ENCODE assay signal across 15 cellular contexts in the genomic region with DNA sequence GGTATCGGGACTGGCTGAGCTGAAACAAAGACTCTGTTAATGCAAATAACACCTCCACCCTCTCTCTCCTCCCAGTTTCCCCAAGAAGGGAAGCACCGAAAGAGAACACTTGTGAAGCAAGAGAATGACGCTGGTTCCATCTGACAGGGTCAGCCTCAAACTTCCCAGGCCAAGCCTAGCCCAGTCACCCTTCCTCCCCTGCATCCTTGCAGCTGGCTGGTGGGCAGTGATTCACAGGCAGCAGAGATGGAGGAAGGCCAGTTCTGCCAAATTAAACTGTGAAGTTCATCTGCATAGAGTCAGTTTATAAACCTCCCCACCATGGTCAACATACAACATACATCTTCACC. TPM values are rescaled to one million over a fixed set of nuclear protein-coding genes. Genes with fewer than 3 reads are reported as not detected.
A peak's percentile ranks its signal among the peaks of the same experiment; 100 is the strongest.
DNase-seq lines count a peak whose midpoint lies in the region; ATAC-seq, FAIRE-seq and TF ChIP-seq lines count a peak whose summit lies in the region.
"Had no signal": no experiment of that assay in that cellular context is flagged by ENCODE, and none has a peak within 500 bp of the region (broad histone marks: within the 10 kb centered on the region; RNA-seq: fewer than 3 reads in every experiment).

No MANE protein-coding gene starts in this region.

- intact Hi-C loops in IMR-90 (cut with micrococcal nuclease) = no loop called here
- intact Hi-C loops in right cardiac atrium (cut with DNase I) = no loop called here
- intact Hi-C loops in posterior vena cava (cut with DNase I) = no loop called here

- H3K23ac ChIP-seq in IMR-90 (ENCODE audit: low read depth, low read length) (no peak overlapping the region), H1 (ENCODE audit: insufficient read length) (no peak overlapping the region)

- DNase-seq in IMR-90 (no peak), H1 (ENCODE audit: low read depth in 1 of 2, low spot score in 2 of 2) (no peak), right cardiac atrium (peak; percentile 58 to 75 (median 71)), retina (peak; percentile 46), cortex of kidney (lab: John Stamatoyannopoulos, UW) (no peak), posterior vena cava (ENCODE audit: low spot score) (no peak)
- DNase-seq: activated CD8-positive, alpha-beta memory T cell treated with anti-CD3 and anti-CD28 coated beads, Interleukin-2, amount 10 ng/mL, durations not matched to agents 7 days and 5 days; DMS 273 treated with DMSO at 0.1 percent for 48 hours; GOT3; naive thymus-derived CD8-positive, alpha-beta T cell; RPMI8226; T-helper 1 cell had no signal

- WGBS in IMR-90 (ENCODE audit: extremely low coverage in 2 of 2, insufficient read length in 1 of 2), 2 experiments = no CpG with 5 or more reads among the region's 3 CpGs
- 51% methylated on average over 3 of the region's 3 CpGs; no CpG with 5 or more reads in 1 of the 2 experiments for WGBS in H1 (ENCODE audit: extremely low coverage in 1 of 2, insufficient coverage in 1 of 2, insufficient read length in 1 of 2, insufficient replicate concordance in 2 of 2, low coverage in 1 of 2, low lambda C conversion rate in 2 of 2, missing lambda C conversion rate in 1 of 2), 2 experiments
- 45% methylated on average over 3 of the region's 3 CpGs for WGBS in right cardiac atrium

- no peak overlapping the region for H3K18ac ChIP-seq in IMR-90 (ENCODE audit: low read depth, low read length)
- no peak overlapping the region for H3K18ac ChIP-seq in H1 (ENCODE audit: extremely low read depth, low read length)

- no peak for TF ChIP-seq EP300 in H1 (IDR thresholded peaks at IDR 0.05; ENCODE audit: borderline replicate concordance in 1 of 2, low read depth in 2 of 2, low read length in 2 of 2)

- H3K4me2 ChIP-seq in IMR-90 (ENCODE audit: low read depth, low read length) (no peak overlapping the region), H1 (ENCODE audit: insufficient read depth in 1 of 2, low read depth in 2 of 2, low read length in 2 of 2) (0 out of 4 replicates have a peak overlapping the region, but pooled peaks of 1 of the 2 experiments have one; percentile 15)

- dilution Hi-C loops in IMR-90 (cut with HindIII; ENCODE audit: low sequenced_read_pairs, unreplicated experiment) = no loop called here

- no peak overlapping the region for H4K91ac ChIP-seq in IMR-90 (ENCODE audit: insufficient read depth, low read depth, low read length)
- H4K91ac ChIP-seq in H1 (replicated peaks; ENCODE audit: insufficient read length, low read length) = no peak overlapping the region

- TF ChIP-seq CTCF in IMR-90 (conservative IDR thresholded peaks at IDR 0.05; ENCODE audit: low read depth, low read length) = no peak
- TF ChIP-seq CTCF in H1 (IDR thresholded peaks at IDR 0.05; ENCODE audit: control extremely low read depth in 1 of 3, insufficient read depth in 1 of 3, low read depth in 1 of 3, low read length in 3 of 3) = no peak

- H4K20me1 ChIP-seq in IMR-90 (ENCODE audit: insufficient read depth, low read length) (no peaks in the 10 kb centered on the region), H1 (replicated peaks in 1 of 2; ENCODE audit: control insufficient read depth in 1 of 2, insufficient read depth in 2 of 2, low read length in 2 of 2) (no peaks in the 10 kb centered on the region)

- H2BK15ac ChIP-seq in IMR-90 (ENCODE audit: low read depth, low read length) = no peak overlapping the region
- H2BK15ac ChIP-seq in H1 (ENCODE audit: low read length) = no peak overlapping the region

- H3K23me2 ChIP-seq in H1 (ENCODE audit: low read depth, low read length) = no peaks in the 10 kb centered on the region

- TF ChIP-seq POLR2A in IMR-90 (IDR thresholded peaks at IDR 0.05; ENCODE audit: low read depth, low read length) (no peak), H1 (IDR thresholded peaks at IDR 0.05; ENCODE audit: control extremely low read depth in 1 of 2, low read depth in 2 of 2, low read length in 2 of 2) (no peak)

- H3K4me3 ChIP-seq in IMR-90 (ENCODE audit: insufficient read depth, low read depth, low read length) (no peak overlapping the region), H1 (ENCODE audit: extremely low read depth in 1 of 4, insufficient read depth in 2 of 4, low read depth in 3 of 4, low read length in 4 of 4) (no peak overlapping the region), right cardiac atrium (ENCODE audit: low read length) (no peak overlapping the region)

- no peaks in the 10 kb centered on the region for H3K36me3 ChIP-seq in IMR-90 (ENCODE audit: control insufficient read depth, insufficient read depth, low read length)
- no peaks in the 10 kb centered on the region for H3K36me3 ChIP-seq in H1 (ENCODE audit: control insufficient read depth in 2 of 4, insufficient read depth in 4 of 4, low read length in 3 of 4)

- no peaks in the 10 kb centered on the region for H3K9me3 ChIP-seq in IMR-90 (ENCODE audit: control insufficient read depth, insufficient read depth, low read length)
- H3K9me3 ChIP-seq in H1 (ENCODE audit: insufficient read depth in 2 of 2, low read depth in 1 of 2, low read length in 1 of 2) = no peaks in the 10 kb centered on the region
- no peaks in the 10 kb centered on the region for H3K9me3 ChIP-seq in right cardiac atrium (ENCODE audit: control insufficient read depth, low read length)

- H3K4me1 ChIP-seq in IMR-90 (ENCODE audit: control insufficient read depth, insufficient read depth, low read length) (no peaks in the 10 kb centered on the region), H1 (replicated peaks in 1 of 4; ENCODE audit: control insufficient read depth in 3 of 4, insufficient read depth in 4 of 4, low read length in 3 of 4) (peaks cover 0 to 22% (median 9%) of the 10 kb centered on the region in 4 experiments; a peak in 5 of 7 replicates), right cardiac atrium (ENCODE audit: control insufficient read depth, insufficient read depth, low read length) (peaks cover 3% of the 10 kb centered on the region)

- ATAC-seq in IMR-90 (ENCODE audit: low read depth) (no peak), right cardiac atrium (peak; percentile 69 to 88), GM19463 (IDR thresholded peaks at IDR 0.05; ENCODE audit: unreplicated experiment) (no peak), HG03354 (IDR thresholded peaks at IDR 0.05; ENCODE audit: poor library complexity, severe bottlenecking, unreplicated experiment) (no peak)
- ATAC-seq: activated CD8-positive, alpha-beta memory T cell treated with anti-CD3 and anti-CD28 coated beads, Interleukin-2, amount 10 ng/mL, durations not matched to agents 7 days and 5 days; naive thymus-derived CD8-positive, alpha-beta T cell; stimulated activated effector memory CD8-positive, alpha-beta T cell treated with anti-CD3 and anti-CD28 coated beads, Interleukin-12 subunit alpha, Interleukin-12 subunit beta, amount 100 ng/mL, for 72 hours had no signal

- no peak overlapping the region for H3K4ac ChIP-seq in IMR-90 (ENCODE audit: low read depth, low read length)
- no peak overlapping the region for H3K4ac ChIP-seq in H1 (replicated peaks; ENCODE audit: insufficient read length, low read depth, low read length)

- no peaks in the 10 kb centered on the region for H3K79me2 ChIP-seq in H1 (ENCODE audit: control insufficient read depth in 1 of 2, insufficient read depth in 2 of 2, low read length in 2 of 2)

- H3K56ac ChIP-seq in IMR-90 (ENCODE audit: extremely low read depth, insufficient read depth, low read length) (no peak overlapping the region), H1 (replicated peaks; ENCODE audit: insufficient read length, low read depth, low read length) (no peak overlapping the region)

- H2AK9ac ChIP-seq in IMR-90 (replicated peaks; ENCODE audit: low read depth, low read length, poor library complexity) = no peak overlapping the region

- no peak overlapping the region for H2BK12ac ChIP-seq in H1 (ENCODE audit: low read depth, low read length)

- H4K8ac ChIP-seq in IMR-90 (ENCODE audit: low read depth in 2 of 2, low read length in 2 of 2) = no peak overlapping the region
- H4K8ac ChIP-seq in H1 (ENCODE audit: extremely low read depth, insufficient read depth, low read length) = no peak overlapping the region

- H3K27ac ChIP-seq in IMR-90 (ENCODE audit: insufficient read depth, low read length) = no peak overlapping the region
- no peak overlapping the region for H3K27ac ChIP-seq in H1 (ENCODE audit: low read depth, low read length)
- H3K27ac ChIP-seq in right cardiac atrium (ENCODE audit: low read length) = no peak overlapping the region

- POLR2A ChIA-PET in IMR-90 (lab: Charles Lee; ENCODE audit: unreplicated experiment) = no interaction called here
- POLR2A ChIA-PET in H1 (lab: Charles Lee; ENCODE audit: partially characterized antibody) = interaction anchor here (1.8 kb wide), 1 partner anchor 17 kb away, joined by 7 read pairs; a partner anchor contains a TSS

- H3K9me1 ChIP-seq in IMR-90 (ENCODE audit: insufficient read depth, low read length) = no peaks in the 10 kb centered on the region

- BruUV-seq in IMR-90 (replicated peaks; lab: Mats Ljungman, UMichigan) = no TSS peak

- in situ Hi-C loops in IMR-90 (cut with MboI; ENCODE audit: low sequenced_read_pairs) = no loop called here

- no peak for FAIRE-seq in H1 (lab: Jason Lieb, UNC)

- H2BK20ac ChIP-seq in IMR-90 (ENCODE audit: low read depth, low read length) (no peak overlapping the region), H1 (ENCODE audit: low read length) (no peak overlapping the region)

- no peak overlapping the region for H2AK5ac ChIP-seq in IMR-90 (ENCODE audit: low read depth, low read length)
- H2AK5ac ChIP-seq in H1 (ENCODE audit: low read depth, low read length) = no peak overlapping the region

- no peak for TF ChIP-seq RAD21 in IMR-90 (IDR thresholded peaks at IDR 0.05; ENCODE audit: low read length)
- no peak for TF ChIP-seq RAD21 in H1 (IDR thresholded peaks at IDR 0.05 in 1 of 2, conservative IDR thresholded peaks at IDR 0.05 in 1 of 2; ENCODE audit: low read depth in 2 of 2, low read length in 2 of 2)

- CTCF ChIA-PET in IMR-90 (lab: Yijun Ruan, JAX) (no interaction called here), H1 (lab: Charles Lee; ENCODE audit: partially characterized antibody) (interaction anchor here (1.0 to 1.3 kb wide), 6 partner anchors 17 to 254 kb away, joined by 3 to 4 read pairs (median 3); no protein-coding TSS in a partner anchor)

- no peak overlapping the region for H2BK120ac ChIP-seq in IMR-90 (ENCODE audit: low read depth, low read length)
- no peak overlapping the region for H2BK120ac ChIP-seq in H1 (replicated peaks; ENCODE audit: low read depth, low read length)

- H3K14ac ChIP-seq in IMR-90 (replicated peaks; ENCODE audit: low read depth, low read length) (no peak overlapping the region), H1 (ENCODE audit: insufficient read length) (no peak overlapping the region)

- H3K79me1 ChIP-seq in IMR-90 (ENCODE audit: low read depth in 1 of 2, low read length in 2 of 2) (no peaks in the 10 kb centered on the region), H1 (ENCODE audit: low read depth, low read length) (no peaks in the 10 kb centered on the region)

- no peak overlapping the region for H4K5ac ChIP-seq in IMR-90 (ENCODE audit: low read depth, low read length)
- no peak overlapping the region for H4K5ac ChIP-seq in H1 (ENCODE audit: insufficient read length, low read depth, low read length)

- no peak overlapping the region for H3K9ac ChIP-seq in IMR-90 (ENCODE audit: low read depth, low read length)
- no peak overlapping the region for H3K9ac ChIP-seq in H1 (replicated peaks in 1 of 4; ENCODE audit: extremely low read depth in 1 of 4, low read depth in 3 of 4, low read length in 3 of 4)

- H2BK5ac ChIP-seq in IMR-90 (ENCODE audit: low read depth, low read length, poor library complexity, severe bottlenecking) (no peak overlapping the region), H1 (ENCODE audit: low read depth, low read length) (no peak overlapping the region)

- H3K27me3 ChIP-seq in IMR-90 (ENCODE audit: control insufficient read depth, insufficient read depth, low read length) (peaks cover 20% of the 10 kb centered on the region), H1 (replicated peaks in 1 of 4; ENCODE audit: control insufficient read depth in 3 of 4, extremely low read depth in 1 of 4, insufficient read depth in 3 of 4, low read length in 3 of 4) (no peaks in the 10 kb centered on the region), right cardiac atrium (ENCODE audit: control insufficient read depth, insufficient read depth) (no peaks in the 10 kb centered on the region)

- H2AFZ ChIP-seq in IMR-90 (replicated peaks; ENCODE audit: low read length, poor library complexity) (peak overlapping the region; percentile 33), H1 (ENCODE audit: low read length) (peak overlapping the region; percentile 69)

RNA-seq across cellular contexts. Expression of a gene that starts 2.8 kb away (rescaled TPM):
- total RNA-seq in IMR-90 (2012; rRNA removed) (not detected in 2 replicates), right cardiac atrium (1 to 10 TPM in 1 of 4 donors, not detected in 3; 1.1 TPM), posterior vena cava (not detected)
- polyA plus RNA-seq in IMR-90 (2012; rRNA removed) (not detected in 2 replicates), H1 (2011; rRNA removed) (not detected in 2 replicates), right cardiac atrium (not detected)
- polyA plus RNA-seq in IMR-90 (2012; cell fraction: cytosol; rRNA removed) = not detected in 2 replicates
- polyA plus RNA-seq in IMR-90 (2012; cell fraction: nucleus; rRNA removed; ENCODE audit: low replicate concordance) = not detected in 2 replicates
- not detected in 2 replicates for total RNA-seq in H1 (2021; fragmentation: NEBNext Ultra II Directional; extraction: Animal tissue kit (Norgen Biotek cat#: 25700))
- not detected for polyA plus RNA-seq in H1 (2011; cell fraction: cytosol; rRNA removed)
- polyA plus RNA-seq in H1 (2011; cell fraction: nucleus; rRNA removed) = not detected
- not detected in 4 replicates for polyA plus RNA-seq in H1 (2012, experiment 1 of 2)
- polyA plus RNA-seq in H1 (2012, experiment 2 of 2) = not detected
- not detected for polyA plus RNA-seq in H1 (2013, experiment 1 of 2)
- not detected for polyA plus RNA-seq in H1 (2013, experiment 2 of 2)
- not detected in 2 replicates for polyA minus RNA-seq in H1 (2011; rRNA and poly(A)+ RNA removed)
- not detected for polyA minus RNA-seq in H1 (2011; cell fraction: cytosol; rRNA and poly(A)+ RNA removed)
- not detected for polyA minus RNA-seq in H1 (2011; cell fraction: nucleus; rRNA and poly(A)+ RNA removed)
- total RNA-seq: activated CD8-positive, alpha-beta memory T cell treated with anti-CD3 and anti-CD28 coated beads, Interleukin-2, amount 10 ng/mL, durations not matched to agents 7 days and 5 days; naive thymus-derived CD8-positive, alpha-beta T cell had no signal

RNA-seq across cellular contexts. Expression of a gene that starts 16.3 kb away (rescaled TPM):
- total RNA-seq in IMR-90 (2012; rRNA removed) = 3.6 and 4.1 TPM in 2 replicates
- polyA plus RNA-seq in IMR-90 (2012; rRNA removed) = 8.4 and 10.0 TPM in 2 replicates
- polyA plus RNA-seq in IMR-90 (2012; cell fraction: cytosol; rRNA removed) = 5.4 and 7.7 TPM in 2 replicates
- 23.8 and 32.6 TPM in 2 replicates for polyA plus RNA-seq in IMR-90 (2012; cell fraction: nucleus; rRNA removed; ENCODE audit: low replicate concordance)
- 23.1 and 26.8 TPM in 2 replicates for total RNA-seq in H1 (2021; fragmentation: NEBNext Ultra II Directional; extraction: Animal tissue kit (Norgen Biotek cat#: 25700))
- 27.2 and 31.6 TPM in 2 replicates for polyA plus RNA-seq in H1 (2011; rRNA removed)
- polyA plus RNA-seq in H1 (2011; cell fraction: cytosol; rRNA removed) = 28.5 TPM
- 72.3 TPM for polyA plus RNA-seq in H1 (2011; cell fraction: nucleus; rRNA removed)
- polyA plus RNA-seq in H1 (2012, experiment 1 of 2) = 16.0 to 20.4 TPM (median 18.1 TPM) in 4 replicates
- polyA plus RNA-seq in H1 (2012, experiment 2 of 2) = 17.7 TPM
- 21.7 TPM for polyA plus RNA-seq in H1 (2013, experiment 1 of 2)
- 22.3 TPM for polyA plus RNA-seq in H1 (2013, experiment 2 of 2)
- polyA minus RNA-seq in H1 (2011; rRNA and poly(A)+ RNA removed) = 66.0 and 90.8 TPM in 2 replicates
- polyA minus RNA-seq in H1 (2011; cell fraction: cytosol; rRNA and poly(A)+ RNA removed) = 18.6 TPM
- polyA minus RNA-seq in H1 (2011; cell fraction: nucleus; rRNA and poly(A)+ RNA removed) = 44.9 TPM
- total RNA-seq in right cardiac atrium = 10 to 100 TPM; 19.9 to 24.9 (median 20.3) TPM
- 12.8 TPM for polyA plus RNA-seq in right cardiac atrium
- total RNA-seq in posterior vena cava = 10 to 100 TPM; 12.4 to 14.4 TPM

Comparison
In these comparisons a context has a peak if more than half of its experiments do, and no peak if none do; other contexts are left out.
1. ATAC-seq: peak in right cardiac atrium (2 of 2); none in IMR-90 (single experiment), GM19463 (single experiment) and HG03354 (single experiment).
2. DNase-seq: peak in right cardiac atrium (3 of 3) and retina (single experiment); none in IMR-90 (single experiment), H1 (0 of 2), cortex of kidney (single experiment) and posterior vena cava (single experiment).